Comparison of ENCODE assay signal across 15 cellular contexts in the genomic region with DNA sequence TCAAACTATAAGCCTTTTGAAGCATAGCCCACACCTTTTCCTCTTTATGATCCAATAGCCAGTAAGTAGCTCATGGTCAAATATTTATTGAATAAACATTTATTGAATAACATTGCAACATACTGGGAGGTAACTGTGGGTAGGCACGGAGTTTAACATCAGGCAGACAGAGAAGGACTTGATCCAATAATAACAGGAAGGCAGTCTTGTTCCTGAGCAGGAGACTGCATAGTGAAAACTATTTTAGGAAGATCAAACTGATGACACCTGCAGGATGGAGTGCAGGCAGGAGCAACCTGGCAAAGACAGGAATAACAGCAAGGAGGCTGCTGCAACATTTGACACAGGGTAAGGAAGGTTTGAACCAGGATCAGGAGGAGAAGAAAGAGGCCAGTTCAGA. TPM values are rescaled to one million over a fixed set of nuclear protein-coding genes. Genes with fewer than 3 reads are reported as not detected.
DNase-seq lines count a peak whose midpoint lies in the region; ATAC-seq and TF ChIP-seq lines count a peak whose summit lies in the region.
"Had no signal": no experiment of that assay in that cellular context is flagged by ENCODE, and none has a peak within 500 bp of the region (broad histone marks: within the 10 kb centered on the region; RNA-seq: fewer than 3 reads in every experiment).

No MANE protein-coding gene starts in this region.

- intact Hi-C loops in cardiac septum (cut with DNase I), result no loop called here
- intact Hi-C loops in aorta (cut with DNase I), result no loop called here

- no peak overlapping the region for H3K9ac ChIP-seq in liver (ENCODE audit: low read depth in 1 of 2, low read length in 2 of 2)

- H3K4me3 ChIP-seq in cardiac muscle cell, result no peak overlapping the region
- H3K4me3 ChIP-seq in liver (ENCODE audit: low read depth in 1 of 3, low read length in 3 of 3), result no peak overlapping the region
- no peak overlapping the region for H3K4me3 ChIP-seq in aorta (ENCODE audit: low read length in 2 of 2)

- H3K27ac ChIP-seq in cardiac muscle cell (peak overlapping the region; percentile 52), liver (ENCODE audit: low read depth in 1 of 2, low read length in 2 of 2) (peak overlapping the region; percentile 61 to 83), aorta (ENCODE audit: low read depth in 1 of 2, low read length in 2 of 2) (peak overlapping the region; percentile 51 to 80)

- peak; percentile 57 for ATAC-seq in aorta (ENCODE audit: low FRiP score)
- no peak for ATAC-seq in HG03354 (IDR thresholded peaks at IDR 0.05; ENCODE audit: poor library complexity, severe bottlenecking, unreplicated experiment)

- H3K36me3 ChIP-seq in cardiac muscle cell (peaks cover 4% of the 10 kb centered on the region), liver (ENCODE audit: control insufficient read depth in 4 of 4, insufficient read depth in 3 of 4, low read depth in 1 of 4, low read length in 3 of 4) (no peaks in the 10 kb centered on the region), aorta (ENCODE audit: control insufficient read depth in 1 of 2, insufficient read depth in 2 of 2, low read length in 1 of 2) (peaks cover 0 to 2% of the 10 kb centered on the region in 2 donors)

- H3K9me3 ChIP-seq in cardiac muscle cell (ENCODE audit: low read depth) (no peaks in the 10 kb centered on the region), liver (ENCODE audit: control insufficient read depth in 4 of 4, low read length in 3 of 4) (no peaks in the 10 kb centered on the region), aorta (ENCODE audit: control insufficient read depth, low read length) (no peaks in the 10 kb centered on the region)

- no peaks in the 10 kb centered on the region for H3K27me3 ChIP-seq in cardiac muscle cell
- H3K27me3 ChIP-seq in liver (ENCODE audit: control insufficient read depth in 4 of 4, insufficient read depth in 4 of 4, low read length in 3 of 4), result no peaks in the 10 kb centered on the region
- H3K27me3 ChIP-seq in aorta (ENCODE audit: control insufficient read depth in 1 of 2, insufficient read depth in 2 of 2, low read length in 1 of 2), result no peaks in the 10 kb centered on the region

- DNase-seq in cardiac muscle cell (ENCODE audit: low read depth in 1 of 2, low spot score in 1 of 2) (peak in 1 of 2 donors; percentile 40), cardiac septum (ENCODE audit: low spot score) (no peak), dedifferentiated amniotic fluid mesenchymal stem cell (ENCODE audit: extremely low spot score) (peak; percentile 44), aorta (no peak), COLO668 (lab: John Stamatoyannopoulos, UW; ENCODE audit: unreplicated experiment) (no peak), T-helper 2 cell (no peak)
- DNase-seq: activated CD4-positive, alpha-beta T cell treated with anti-CD3 and anti-CD28 coated beads for 1 hour; activated gamma-delta T cell treated with Interleukin-2 at 50 U/mL for 16 hours; effector memory CD4-positive, alpha-beta T cell; naive B cell; NCI-H1092 treated with DMSO at 0.1 percent for 48 hours; NCI-H524; SIG-M5 had no signal

- H3K4me1 ChIP-seq in cardiac muscle cell (ENCODE audit: low read depth) (peaks cover 45% of the 10 kb centered on the region), liver (ENCODE audit: control insufficient read depth in 4 of 4, insufficient read depth in 4 of 4, low read length in 3 of 4) (peaks cover 7 to 24% (median 10%) of the 10 kb centered on the region in 4 donors), aorta (ENCODE audit: control insufficient read depth in 1 of 2, insufficient read depth in 2 of 2, low read length in 2 of 2) (peaks cover 7 to 12% of the 10 kb centered on the region in 2 donors)

- peak; percentile 39 to 56 for TF ChIP-seq RAD21 in liver (IDR thresholded peaks at IDR 0.05)

- TF ChIP-seq CTCF in cardiac muscle cell (IDR thresholded peaks at IDR 0.05; ENCODE audit: low read depth, low read length), result no peak
- TF ChIP-seq CTCF in liver (IDR thresholded peaks at IDR 0.05; ENCODE audit: low read depth, low read length, missing input control), result no peak

- WGBS in liver, result 9% methylated on average over 1 of the region's 1 CpG
- 0 to 2% methylated on average over 1 of the region's 1 CpG for WGBS in aorta, 2 donors

TF ChIP-seq in liver, 16 proteins besides CTCF, POLR2A, EP300 and RAD21 (continues in another document):
- TF ChIP-seq RXRA (IDR thresholded peaks at IDR 0.05), result peak; percentile 82 to 92
- TF ChIP-seq, protein P1, sequence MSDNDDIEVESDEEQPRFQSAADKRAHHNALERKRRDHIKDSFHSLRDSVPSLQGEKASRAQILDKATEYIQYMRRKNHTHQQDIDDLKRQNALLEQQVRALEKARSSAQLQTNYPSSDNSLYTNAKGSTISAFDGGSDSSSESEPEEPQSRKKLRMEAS (IDR thresholded peaks at IDR 0.05), result peak; percentile 84
- TF ChIP-seq, protein P2, sequence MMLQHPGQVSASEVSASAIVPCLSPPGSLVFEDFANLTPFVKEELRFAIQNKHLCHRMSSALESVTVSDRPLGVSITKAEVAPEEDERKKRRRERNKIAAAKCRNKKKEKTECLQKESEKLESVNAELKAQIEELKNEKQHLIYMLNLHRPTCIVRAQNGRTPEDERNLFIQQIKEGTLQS (IDR thresholded peaks at IDR 0.05), result peak; percentile 43
- TF ChIP-seq FOXA1 (IDR thresholded peaks at IDR 0.05), result peak; percentile 69
- TF ChIP-seq NR2F2 (IDR thresholded peaks at IDR 0.05), result no peak
- TF ChIP-seq, protein P3, sequence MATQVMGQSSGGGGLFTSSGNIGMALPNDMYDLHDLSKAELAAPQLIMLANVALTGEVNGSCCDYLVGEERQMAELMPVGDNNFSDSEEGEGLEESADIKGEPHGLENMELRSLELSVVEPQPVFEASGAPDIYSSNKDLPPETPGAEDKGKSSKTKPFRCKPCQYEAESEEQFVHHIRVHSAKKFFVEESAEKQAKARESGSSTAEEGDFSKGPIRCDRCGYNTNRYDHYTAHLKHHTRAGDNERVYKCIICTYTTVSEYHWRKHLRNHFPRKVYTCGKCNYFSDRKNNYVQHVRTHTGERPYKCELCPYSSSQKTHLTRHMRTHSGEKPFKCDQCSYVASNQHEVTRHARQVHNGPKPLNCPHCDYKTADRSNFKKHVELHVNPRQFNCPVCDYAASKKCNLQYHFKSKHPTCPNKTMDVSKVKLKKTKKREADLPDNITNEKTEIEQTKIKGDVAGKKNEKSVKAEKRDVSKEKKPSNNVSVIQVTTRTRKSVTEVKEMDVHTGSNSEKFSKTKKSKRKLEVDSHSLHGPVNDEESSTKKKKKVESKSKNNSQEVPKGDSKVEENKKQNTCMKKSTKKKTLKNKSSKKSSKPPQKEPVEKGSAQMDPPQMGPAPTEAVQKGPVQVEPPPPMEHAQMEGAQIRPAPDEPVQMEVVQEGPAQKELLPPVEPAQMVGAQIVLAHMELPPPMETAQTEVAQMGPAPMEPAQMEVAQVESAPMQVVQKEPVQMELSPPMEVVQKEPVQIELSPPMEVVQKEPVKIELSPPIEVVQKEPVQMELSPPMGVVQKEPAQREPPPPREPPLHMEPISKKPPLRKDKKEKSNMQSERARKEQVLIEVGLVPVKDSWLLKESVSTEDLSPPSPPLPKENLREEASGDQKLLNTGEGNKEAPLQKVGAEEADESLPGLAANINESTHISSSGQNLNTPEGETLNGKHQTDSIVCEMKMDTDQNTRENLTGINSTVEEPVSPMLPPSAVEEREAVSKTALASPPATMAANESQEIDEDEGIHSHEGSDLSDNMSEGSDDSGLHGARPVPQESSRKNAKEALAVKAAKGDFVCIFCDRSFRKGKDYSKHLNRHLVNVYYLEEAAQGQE (IDR thresholded peaks at IDR 0.05), result peak; percentile 46
- peak in 1 of 2 donors; percentile 78 for TF ChIP-seq GABPA (IDR thresholded peaks at IDR 0.05 in 1 of 2, conservative IDR thresholded peaks at IDR 0.05 in 1 of 2)
- no peak for TF ChIP-seq HNF4G (IDR thresholded peaks at IDR 0.05)
- peak; percentile 88 for TF ChIP-seq SP1 (IDR thresholded peaks at IDR 0.05)
- TF ChIP-seq, protein P4, sequence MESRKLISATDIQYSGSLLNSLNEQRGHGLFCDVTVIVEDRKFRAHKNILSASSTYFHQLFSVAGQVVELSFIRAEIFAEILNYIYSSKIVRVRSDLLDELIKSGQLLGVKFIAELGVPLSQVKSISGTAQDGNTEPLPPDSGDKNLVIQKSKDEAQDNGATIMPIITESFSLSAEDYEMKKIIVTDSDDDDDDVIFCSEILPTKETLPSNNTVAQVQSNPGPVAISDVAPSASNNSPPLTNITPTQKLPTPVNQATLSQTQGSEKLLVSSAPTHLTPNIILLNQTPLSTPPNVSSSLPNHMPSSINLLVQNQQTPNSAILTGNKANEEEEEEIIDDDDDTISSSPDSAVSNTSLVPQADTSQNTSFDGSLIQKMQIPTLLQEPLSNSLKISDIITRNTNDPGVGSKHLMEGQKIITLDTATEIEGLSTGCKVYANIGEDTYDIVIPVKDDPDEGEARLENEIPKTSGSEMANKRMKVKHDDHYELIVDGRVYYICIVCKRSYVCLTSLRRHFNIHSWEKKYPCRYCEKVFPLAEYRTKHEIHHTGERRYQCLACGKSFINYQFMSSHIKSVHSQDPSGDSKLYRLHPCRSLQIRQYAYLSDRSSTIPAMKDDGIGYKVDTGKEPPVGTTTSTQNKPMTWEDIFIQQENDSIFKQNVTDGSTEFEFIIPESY (IDR thresholded peaks at IDR 0.05), result no peak

RNA-seq across cellular contexts. Expression of a gene that starts 3.1 kb away (rescaled TPM):
- total RNA-seq in cardiac muscle cell (130 and 156 TPM in 2 replicates), cardiac septum (233 TPM), liver (10 to 100 TPM; 34.8 to 40.9 TPM), aorta (100 to 1,000 TPM; 141 to 158 TPM)
- polyA plus RNA-seq in cardiac muscle cell (164 and 178 TPM in 2 replicates), liver (10 to 100 TPM; 29.7 to 32.1 TPM), aorta (100 to 1,000 TPM in 1 of 2 donors, 10 to 100 TPM in 1; 73.8 to 106 TPM)

RNA-seq across cellular contexts. Expression of a gene that starts 38.2 kb away (rescaled TPM):
- 7.6 and 9.5 TPM in 2 replicates for total RNA-seq in cardiac muscle cell
- 7.1 and 8.5 TPM in 2 replicates for polyA plus RNA-seq in cardiac muscle cell
- total RNA-seq in cardiac septum, result 1.1 TPM
- total RNA-seq in liver, result under 1 TPM; 0.08 to 0.23 TPM
- polyA plus RNA-seq in liver, result under 1 TPM; 0.35 to 0.44 TPM
- 1 to 10 TPM; 1.4 to 3.1 TPM for total RNA-seq in aorta
- 1 to 10 TPM; 1.3 to 4.5 TPM for polyA plus RNA-seq in aorta

RNA-seq across cellular contexts. Expression of a gene that starts 38.3 kb away (rescaled TPM):
- total RNA-seq in cardiac muscle cell (88.5 and 91.5 TPM in 2 replicates), cardiac septum (2.6 TPM), liver (1 to 10 TPM; 1.7 to 4.2 TPM), aorta (10 to 100 TPM in 1 of 2 donors, 1 to 10 TPM in 1; 6.3 to 10.2 TPM)
- polyA plus RNA-seq in cardiac muscle cell (132 and 159 TPM in 2 replicates), liver (1 to 10 TPM; 3.0 to 3.2 TPM), aorta (10 to 100 TPM in 1 of 2 donors, 1 to 10 TPM in 1; 6.5 to 19.9 TPM)

RNA-seq across cellular contexts. Expression of a gene that starts 40.0 kb away (rescaled TPM):
- total RNA-seq in cardiac muscle cell (2.3 and 9.0 TPM in 2 replicates), cardiac septum (3.6 TPM), liver (under 1 TPM; 0.42 to 0.50 TPM), aorta (1 to 10 TPM; 6.2 to 7.3 TPM)
- polyA plus RNA-seq in cardiac muscle cell (1.5 and 3.3 TPM in 2 replicates), liver (under 1 TPM; 0.12 to 0.15 TPM), aorta (1 to 10 TPM in 1 of 2 donors, not detected in 1; 1.6 TPM)

RNA-seq across cellular contexts. Expression of a gene that starts 58.5 kb away (rescaled TPM):
- total RNA-seq in cardiac muscle cell (41.1 and 53.3 TPM in 2 replicates), cardiac septum (18.5 TPM), liver (10 to 100 TPM; 27.8 to 98.0 TPM), aorta (10 to 100 TPM; 11.7 to 27.7 TPM)
- polyA plus RNA-seq in cardiac muscle cell (53.3 and 61.7 TPM in 2 replicates), liver (10 to 100 TPM; 54.4 to 91.7 TPM), aorta (10 to 100 TPM; 10.3 to 19.5 TPM)
